ENCODE assay signal across 1 cellular context in genomic region chr14:35320472-35320871, GRCh38.
TF ChIP-seq lines count a peak whose summit lies in the region.

No MANE protein-coding gene starts in this region.

TF ChIP-seq in HepG2, 621 proteins besides CTCF, POLR2A, EP300 and RAD21 (continued from another document):
- TF ChIP-seq PRDM15 (CRISPR knock-in tag; IDR thresholded peaks at IDR 0.05) (no peak), FOXO4 (CRISPR knock-in tag; conservative IDR thresholded peaks at IDR 0.05) (0 out of 2 replicates have a peak, but pooled peaks have one; percentile 28), RBM22 (optimal IDR thresholded peaks at IDR 0.05; ENCODE audit: low read length) (peak; percentile 94), PAF1 (CRISPR knock-in tag; IDR thresholded peaks at IDR 0.05) (peak; percentile 87; the same call in 1 of the 2 replicates), PRDM10 (CRISPR knock-in tag; IDR thresholded peaks at IDR 0.05; ENCODE audit: low read depth) (no peak), ZNF772 (CRISPR knock-in tag; IDR thresholded peaks at IDR 0.05) (no peak), KDM5A (IDR thresholded peaks at IDR 0.05; ENCODE audit: borderline replicate concordance, low read length) (no peak), TARDBP (CRISPR knock-in tag; IDR thresholded peaks at IDR 0.05) (peak; percentile 45; the same call in 1 of the 2 replicates), KDM6A (CRISPR knock-in tag; IDR thresholded peaks at IDR 0.05; ENCODE audit: low read depth) (no peak), KAT8 (CRISPR knock-in tag; IDR thresholded peaks at IDR 0.05) (0 out of 2 replicates have a peak, but pooled peaks have one; percentile 4), POLR2G (IDR thresholded peaks at IDR 0.05; ENCODE audit: low read depth, low read length) (peak; percentile 41; the same call in 1 of the 2 replicates)
